ENCODE assay signal across 13 cellular contexts in genomic region chr2:172288603-172289002, GRCh38.
DNase-seq lines count a peak whose midpoint lies in the region; ATAC-seq and TF ChIP-seq lines count a peak whose summit lies in the region.
"Had no signal": no experiment of that assay in that cellular context is flagged by ENCODE, and none has a peak within 500 bp of the region (broad histone marks: within the 10 kb centered on the region; RNA-seq: fewer than 3 reads in every experiment).

No MANE protein-coding gene starts in this region.

- TF ChIP-seq CTCF in Calu3 (IDR thresholded peaks at IDR 0.05; ENCODE audit: unreplicated experiment): no peak

- WGBS in right cardiac atrium: 37% methylated on average over 1 of the region's 1 CpG

- CTCF ChIA-PET in Calu3 (lab: Charles Lee): interaction anchor here (0.7 to 1.0 kb wide), 3 partner anchors 10 to 177 kb away, joined by 3 read pairs; no protein-coding TSS in a partner anchor

- DNase-seq in Calu3 (peak; percentile 74), lung microvascular endothelial cell (ENCODE audit: low read depth in 2 of 2) (peak; percentile 50 to 82), right cardiac atrium (no peak), hypothalamus (lab: John Stamatoyannopoulos, UW) (no peak), 8988T (no peak)
- DNase-seq in Jurkat, Clone E6-1 (ENCODE audit: low read depth, low spot score): peak; percentile 22
- DNase-seq in activated CD8-positive, alpha-beta memory T cell treated with anti-CD3 and anti-CD28 coated beads, Interleukin-2, amount 50 U/mL, for 48 hours: peak; percentile 58
- DNase-seq: amygdala, GF-D8, heart right ventricle, natural killer cell, Right ventricle myocardium superior had no signal

- H3K4me1 ChIP-seq in right cardiac atrium (ENCODE audit: control insufficient read depth, insufficient read depth, low read length): peaks cover 7% of the 10 kb centered on the region

- no peak for ATAC-seq in right cardiac atrium
- ATAC-seq in HG03520 (IDR thresholded peaks at IDR 0.05; ENCODE audit: unreplicated experiment): no peak
- ATAC-seq: natural killer cell had no signal

- no peaks in the 10 kb centered on the region for H3K4me1 Mint-ChIP-seq in Calu3 (ENCODE audit: low read depth, unreplicated experiment)
- H3K4me1 Mint-ChIP-seq: natural killer cell had no signal

- H3K27ac Mint-ChIP-seq in Calu3 (ENCODE audit: unreplicated experiment): peak overlapping the region; percentile 52
- H3K27ac Mint-ChIP-seq: natural killer cell had no signal

- no peak overlapping the region for H3K4me3 ChIP-seq in Jurkat, Clone E6-1 (ENCODE audit: low read length)
- no peak overlapping the region for H3K4me3 ChIP-seq in right cardiac atrium (ENCODE audit: low read length)
- H3K4me3 ChIP-seq: heart right ventricle had no signal

- no peaks in the 10 kb centered on the region for H3K36me3 Mint-ChIP-seq in Calu3 (ENCODE audit: insufficient read depth, unreplicated experiment)
- H3K36me3 Mint-ChIP-seq: natural killer cell had no signal

- intact Hi-C loops in Calu3 (cut with micrococcal nuclease; ENCODE audit: unreplicated experiment) (no loop called here), right cardiac atrium (cut with DNase I) (no loop called here)

- H3K27me3 ChIP-seq in right cardiac atrium (ENCODE audit: control insufficient read depth, insufficient read depth): no peaks in the 10 kb centered on the region
- H3K27me3 ChIP-seq: heart right ventricle had no signal

- no peak overlapping the region for H3K4me3 Mint-ChIP-seq in Calu3 (ENCODE audit: low read depth, unreplicated experiment)
- H3K4me3 Mint-ChIP-seq: natural killer cell had no signal

- no peaks in the 10 kb centered on the region for H3K27me3 Mint-ChIP-seq in Calu3 (ENCODE audit: unreplicated experiment)

- H3K9me3 ChIP-seq in right cardiac atrium (ENCODE audit: control insufficient read depth, low read length): no peaks in the 10 kb centered on the region
- H3K9me3 ChIP-seq: heart right ventricle had no signal

- no TSS peak for BruUV-seq in Calu3 (replicated peaks; lab: Mats Ljungman, UMichigan)

- no peak overlapping the region for H3K27ac ChIP-seq in right cardiac atrium (ENCODE audit: low read length)

- H3K9me3 Mint-ChIP-seq in Calu3 (ENCODE audit: low read depth, unreplicated experiment): peaks cover 2% of the 10 kb centered on the region
- H3K9me3 Mint-ChIP-seq: natural killer cell had no signal

Comparison
In these comparisons a context has a peak if more than half of its experiments do, and no peak if none do; other contexts are left out.
1. DNase-seq: peak in Calu3 (single experiment), Jurkat, Clone E6-1 (single experiment), activated CD8-positive, alpha-beta memory T cell treated with anti-CD3 and anti-CD28 coated beads, Interleukin-2, amount 50 U/mL, for 48 hours (single experiment) and lung microvascular endothelial cell (2 of 2); none in right cardiac atrium (0 of 3), hypothalamus (0 of 51) and 8988T (single experiment).